ENCODE assay signal across 11 cellular contexts in the genomic region with DNA sequence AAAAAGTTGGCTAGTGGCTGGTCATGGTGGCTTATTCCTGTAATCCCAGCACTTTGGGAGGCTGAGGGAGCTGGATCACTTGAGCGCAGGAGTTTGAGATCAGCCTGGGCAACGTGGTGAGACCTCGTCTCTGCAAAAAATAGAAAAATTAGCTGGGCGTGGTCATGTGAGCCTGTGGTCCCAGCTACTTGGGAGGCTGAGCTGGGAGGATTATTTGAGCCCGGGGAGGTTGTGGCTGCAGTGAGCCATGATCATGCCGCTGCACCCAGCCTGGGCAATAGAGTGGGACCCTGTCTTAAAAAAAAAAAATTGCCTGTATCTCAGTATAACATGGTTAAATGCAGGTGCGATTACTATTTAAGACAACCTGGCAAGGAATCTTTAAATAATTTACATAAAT.
DNase-seq lines count a peak whose midpoint lies in the region; ATAC-seq, FAIRE-seq and TF ChIP-seq lines count a peak whose summit lies in the region.
"Had no signal": no experiment of that assay in that cellular context is flagged by ENCODE, and none has a peak within 500 bp of the region (broad histone marks: within the 10 kb centered on the region; RNA-seq: fewer than 3 reads in every experiment).

No MANE protein-coding gene starts in this region.

- peak overlapping the region; percentile 53 for H3K4me2 ChIP-seq in DND-41 (ENCODE audit: insufficient read depth, low read length)
- peak overlapping the region; percentile 76 for H3K4me2 ChIP-seq in Loucy (ENCODE audit: low read depth, low read length, poor library complexity, severe bottlenecking)

- H3K27ac ChIP-seq in DND-41 (ENCODE audit: low read length) (peak overlapping the region; percentile 76), ascending aorta (peak overlapping the region; percentile 48 to 56), small intestine (ENCODE audit: low read depth in 1 of 2, low read length in 1 of 2) (peak overlapping the region; percentile 11 to 45)

- no peaks in the 10 kb centered on the region for H3K9me2 ChIP-seq in Loucy (replicated peaks; ENCODE audit: low read depth, low read length)

- H3K79me2 ChIP-seq in DND-41 (ENCODE audit: insufficient read depth, low read length): peaks cover 73% of the 10 kb centered on the region
- peaks cover 82% of the 10 kb centered on the region for H3K79me2 ChIP-seq in Loucy (ENCODE audit: insufficient read depth, low read length)

- H3K36me3 ChIP-seq in DND-41 (ENCODE audit: insufficient read depth, low read length) (no peaks in the 10 kb centered on the region), Loucy (ENCODE audit: insufficient read depth, low read length) (no peaks in the 10 kb centered on the region), ascending aorta (no peaks in the 10 kb centered on the region), small intestine (ENCODE audit: control insufficient read depth in 2 of 2, insufficient read depth in 2 of 2, low read length in 2 of 2) (no peaks in the 10 kb centered on the region)

- no peak for FAIRE-seq in small intestine (lab: Jason Lieb, UNC)
- FAIRE-seq: bronchial epithelial cell had no signal

- H2AFZ ChIP-seq in DND-41 (ENCODE audit: low read depth, low read length) (no peak overlapping the region), Loucy (ENCODE audit: low read length) (no peak overlapping the region)

- 68 to 76% (median 75%) methylated on average over 7 of the region's 7 CpGs for WGBS in small intestine, 3 donors

- 0 out of 2 replicates have a peak, but pooled peaks cover 8% of the 10 kb centered on the region for H3F3A ChIP-seq in Loucy (ENCODE audit: low read depth)

- no peak for TF ChIP-seq CTCF in DND-41 (IDR thresholded peaks at IDR 0.05; ENCODE audit: borderline replicate concordance, extremely low read depth, low read length, poor library complexity, severe bottlenecking)
- no peak for TF ChIP-seq CTCF in Loucy (conservative IDR thresholded peaks at IDR 0.05; ENCODE audit: low read length)
- no peak for TF ChIP-seq CTCF in ascending aorta (IDR thresholded peaks at IDR 0.05)

- H3K27me3 ChIP-seq in DND-41 (ENCODE audit: insufficient read depth, low read length, poor library complexity) (no peaks in the 10 kb centered on the region), Loucy (ENCODE audit: insufficient read depth, low read length, poor library complexity, severe bottlenecking) (no peaks in the 10 kb centered on the region), ascending aorta (no peaks in the 10 kb centered on the region), small intestine (ENCODE audit: control insufficient read depth in 2 of 2, insufficient read depth in 2 of 2, low read length in 2 of 2) (no peaks in the 10 kb centered on the region)

- H4K20me1 ChIP-seq in DND-41 (ENCODE audit: insufficient read depth, low read length) (peaks cover 7% of the 10 kb centered on the region; the same call in 1 of the 2 replicates), Loucy (ENCODE audit: insufficient read depth, low read length, poor library complexity, severe bottlenecking) (peaks cover 3% of the 10 kb centered on the region)

- DNase-seq in DND-41 (no peak), ascending aorta (ENCODE audit: low spot score in 2 of 2) (no peak), small intestine (no peak)
- no peak for DNase-seq in stimulated activated naive CD4-positive, alpha-beta T cell treated with Interleukin-2 at 50 U/mL for 16 hours (lab: John Stamatoyannopoulos, UW)
- DNase-seq: activated CD8-positive, alpha-beta memory T cell treated with anti-CD3 and anti-CD28 coated beads, Interleukin-2, amount 50 U/mL, for 48 hours; stimulated activated CD4-positive, alpha-beta T cell treated with anti-CD3 and anti-CD28 coated beads, Interleukin-4, amount 100 ng/mL, for 24 hours; T1000 had no signal

- intact Hi-C loops in ascending aorta (cut with DNase I): no loop called here

- H3K9ac ChIP-seq in DND-41 (ENCODE audit: low read depth, low read length) (peak overlapping the region; percentile 21; the same call in 1 of the 2 replicates), Loucy (ENCODE audit: low read depth, low read length, poor library complexity, severe bottlenecking) (no peak overlapping the region)

- H3K4me1 ChIP-seq in DND-41 (ENCODE audit: insufficient read depth, low read length) (peaks cover 64% of the 10 kb centered on the region), Loucy (ENCODE audit: insufficient read depth, low read length, poor library complexity, severe bottlenecking) (peaks cover 65% of the 10 kb centered on the region), ascending aorta (peaks cover 0 to 13% of the 10 kb centered on the region in 2 donors), small intestine (ENCODE audit: control insufficient read depth in 2 of 2, insufficient read depth in 1 of 2, low read depth in 1 of 2, low read length in 1 of 2) (peaks cover 3 to 7% of the 10 kb centered on the region in 2 donors)

- no peaks in the 10 kb centered on the region for H3K9me3 ChIP-seq in DND-41 (ENCODE audit: insufficient read depth, low read length, severe bottlenecking)
- no peaks in the 10 kb centered on the region for H3K9me3 ChIP-seq in Loucy (ENCODE audit: insufficient read depth, low read depth, low read length)
- no peaks in the 10 kb centered on the region for H3K9me3 ChIP-seq in ascending aorta
- H3K9me3 ChIP-seq in small intestine (ENCODE audit: control insufficient read depth, low read depth): no peaks in the 10 kb centered on the region

- ATAC-seq in DND-41 (ENCODE audit: insufficient read depth, low read depth) (no peak), HG02571 (IDR thresholded peaks at IDR 0.05; ENCODE audit: unreplicated experiment) (no peak), GM21381 (IDR thresholded peaks at IDR 0.05; ENCODE audit: unreplicated experiment) (no peak)

- H3K4me3 ChIP-seq in DND-41 (ENCODE audit: low read depth in 1 of 2, low read length in 2 of 2) (no peak overlapping the region), Loucy (ENCODE audit: low read length, poor library complexity, severe bottlenecking) (no peak overlapping the region), ascending aorta (no peak overlapping the region), small intestine (ENCODE audit: low read depth in 1 of 2, low read length in 2 of 2) (no peak overlapping the region)
